Comparison of ENCODE assay signal across 8 cellular contexts in genomic region chr11:47177229-47177845, GRCh38. TPM values are rescaled to one million over a fixed set of nuclear protein-coding genes. Genes with fewer than 3 reads are reported as not detected.
DNase-seq lines count a peak whose midpoint lies in the region; ATAC-seq, FAIRE-seq and TF ChIP-seq lines count a peak whose summit lies in the region.

No MANE protein-coding gene starts in this region.

- H2AFZ ChIP-seq in endothelial cell of umbilical vein (ENCODE audit: low read depth, low read length) = peak overlapping the region; percentile 61

- peaks cover 0 to 2% (median 1%) of the 10 kb centered on the region in 3 donors for H3K27me3 Mint-ChIP-seq in CD14-positive monocyte (ENCODE audit: low read depth in 3 of 3)
- H3K27me3 Mint-ChIP-seq in activated CD4-positive, alpha-beta memory T cell treated with anti-CD3 and anti-CD28 coated beads, Interleukin-2, amount 10 ng/mL, durations not matched to agents 7 days and 5 days = no peaks in the 10 kb centered on the region

- no TSS peak for BruUV-seq in endothelial cell of umbilical vein (replicated peaks; lab: Mats Ljungman, UMichigan)

- H3K27me3 ChIP-seq in endothelial cell of umbilical vein (ENCODE audit: control insufficient read depth in 2 of 2, insufficient read depth in 2 of 2, low read length in 2 of 2) (no peaks in the 10 kb centered on the region), mononuclear cell (ENCODE audit: insufficient read depth, low read length) (no peaks in the 10 kb centered on the region)

- H3K4me3 Mint-ChIP-seq in CD14-positive monocyte = peak overlapping the region; percentile 95 to 96
- H3K4me3 Mint-ChIP-seq in activated CD4-positive, alpha-beta memory T cell treated with anti-CD3 and anti-CD28 coated beads, Interleukin-2, amount 10 ng/mL, durations not matched to agents 7 days and 5 days = peak overlapping the region; percentile 94

- H3K9me3 Mint-ChIP-seq in CD14-positive monocyte = peaks cover 0 to 2% (median 0%) of the 10 kb centered on the region in 7 donors
- no peaks in the 10 kb centered on the region for H3K9me3 Mint-ChIP-seq in activated CD4-positive, alpha-beta memory T cell treated with anti-CD3 and anti-CD28 coated beads, Interleukin-2, amount 10 ng/mL, durations not matched to agents 7 days and 5 days

- dilution Hi-C loops in endothelial cell of umbilical vein (cut with MboI; ENCODE audit: extremely low pct_ligation_motif_present, low sequenced_read_pairs) = no loop called here

- intact Hi-C loops in CD14-positive monocyte (cut with micrococcal nuclease) (loop anchor here (2.0 to 10.0 kb wide), 5 partner anchors 40 to 560 kb away; partner anchors contain the start of genes ARHGAP1 (in 1 of the 2), ATG13 (in 1 of the 2), HARBI1 (in 1 of the 2) and PSMC3 (in 1 of the 2)), endothelial cell of umbilical vein (cut with micrococcal nuclease) (loop anchor here (1.0 kb wide), 6 partner anchors 8 to 231 kb away; partner anchors contain the start of genes DDB2 and SLC39A13)

- H3K9ac ChIP-seq in endothelial cell of umbilical vein (replicated peaks; ENCODE audit: extremely low read depth, insufficient read depth, low read length) = peak overlapping the region; percentile 59

- POLR2A ChIA-PET in activated CD4-positive, alpha-beta memory T cell treated with anti-CD3 and anti-CD28 coated beads, Interleukin-2, amount 10 ng/mL, durations not matched to agents 7 days and 5 days (lab: Charles Lee) = interaction anchor here (0.7 to 10.3 kb wide), 8 partner anchors 10 to 96 kb away, joined by 3 to 124 read pairs (median 4); partner anchors contain the start of genes ACP2, DDB2, MADD and PACSIN3
- POLR2A ChIA-PET in endothelial cell of umbilical vein (lab: Charles Lee) = no interaction called here

- H3K4me3 ChIP-seq in endothelial cell of umbilical vein (replicated peaks in 1 of 3; ENCODE audit: insufficient read depth in 1 of 3, low read depth in 1 of 3, low read length in 3 of 3) (peak overlapping the region; percentile 37 to 60 (median 57)), mononuclear cell (ENCODE audit: low read length) (peak overlapping the region; percentile 99)

- peak; percentile 81 for TF ChIP-seq CTCF in CD14-positive monocyte (IDR thresholded peaks at IDR 0.05)
- TF ChIP-seq CTCF in endothelial cell of umbilical vein (IDR thresholded peaks at IDR 0.05; ENCODE audit: extremely low read depth in 1 of 2, insufficient read depth in 1 of 2, low read depth in 1 of 2, low read length in 2 of 2) = peak; percentile 67 to 69

- H3K9me1 ChIP-seq in endothelial cell of umbilical vein (replicated peaks; ENCODE audit: control insufficient read depth, extremely low read depth, insufficient read depth, low read length) = no peaks in the 10 kb centered on the region

- H4K20me1 ChIP-seq in endothelial cell of umbilical vein (replicated peaks; ENCODE audit: control insufficient read depth, extremely low read depth, insufficient read depth, low read length) = no peaks in the 10 kb centered on the region

- H3K4me2 ChIP-seq in endothelial cell of umbilical vein (ENCODE audit: insufficient read depth, low read length) = peak overlapping the region; percentile 84

- FAIRE-seq in endothelial cell of umbilical vein (lab: Jason Lieb, UNC) = peak; percentile 96

- peaks cover 13% of the 10 kb centered on the region for H3K4me1 ChIP-seq in endothelial cell of umbilical vein (ENCODE audit: control insufficient read depth, extremely low read depth, insufficient read depth, low read length)
- peaks cover 36% of the 10 kb centered on the region for H3K4me1 ChIP-seq in mononuclear cell (ENCODE audit: insufficient read depth, low read length)

- ATAC-seq in GM19043 (IDR thresholded peaks at IDR 0.05; ENCODE audit: low read depth, unreplicated experiment) = peak; percentile 38
- peak; percentile 54 for ATAC-seq in HG03432 (IDR thresholded peaks at IDR 0.05; ENCODE audit: unreplicated experiment)

- peaks cover 18 to 30% of the 10 kb centered on the region in 2 donors for H3K36me3 Mint-ChIP-seq in CD14-positive monocyte
- peaks cover 24% of the 10 kb centered on the region for H3K36me3 Mint-ChIP-seq in activated CD4-positive, alpha-beta memory T cell treated with anti-CD3 and anti-CD28 coated beads, Interleukin-2, amount 10 ng/mL, durations not matched to agents 7 days and 5 days (ENCODE audit: low read depth)

- no peak for TF ChIP-seq POLR2A in endothelial cell of umbilical vein (IDR thresholded peaks at IDR 0.05; ENCODE audit: low read depth, low read length)

- H3K27ac Mint-ChIP-seq in CD14-positive monocyte = peak overlapping the region; percentile 95 to 99 (median 98)
- H3K27ac Mint-ChIP-seq in activated CD4-positive, alpha-beta memory T cell treated with anti-CD3 and anti-CD28 coated beads, Interleukin-2, amount 10 ng/mL, durations not matched to agents 7 days and 5 days = peak overlapping the region; percentile 98

- CTCF ChIA-PET in activated CD4-positive, alpha-beta memory T cell treated with anti-CD3 and anti-CD28 coated beads, Interleukin-2, amount 10 ng/mL, durations not matched to agents 7 days and 5 days (lab: Charles Lee) = interaction anchor here (0.8 to 4.8 kb wide), 11 partner anchors 10 to 235 kb away, joined by 3 to 38 read pairs (median 3); partner anchors contain the start of genes ACP2, DDB2 and PACSIN3
- CTCF ChIA-PET in endothelial cell of umbilical vein (lab: Charles Lee) = interaction anchor here (0.9 to 5.3 kb wide), 7 partner anchors 10 to 176 kb away, joined by 3 to 67 read pairs (median 5); partner anchors contain the start of genes ACP2, MYBPC3, NR1H3 and PACSIN3

- peaks cover 22% of the 10 kb centered on the region for H3K4me1 Mint-ChIP-seq in CD14-positive monocyte
- peaks cover 43% of the 10 kb centered on the region for H3K4me1 Mint-ChIP-seq in activated CD4-positive, alpha-beta memory T cell treated with anti-CD3 and anti-CD28 coated beads, Interleukin-2, amount 10 ng/mL, durations not matched to agents 7 days and 5 days

- H3K79me2 ChIP-seq in endothelial cell of umbilical vein (ENCODE audit: control insufficient read depth, insufficient read depth, low read length) = peaks cover 39% of the 10 kb centered on the region

- H3K9me3 ChIP-seq in endothelial cell of umbilical vein (replicated peaks; ENCODE audit: control insufficient read depth, insufficient read depth, low read length) (no peaks in the 10 kb centered on the region), mononuclear cell (ENCODE audit: low read depth, low read length) (no peaks in the 10 kb centered on the region)

- DNase-seq in CD14-positive monocyte (ENCODE audit: low spot score) (peak; percentile 62), NCI-H748 treated with DMSO at 0.1 percent for 48 hours (lab: John Stamatoyannopoulos, UW) (peak; percentile 78), endothelial cell of umbilical vein (ENCODE audit: low read depth, low spot score) (peak; percentile 84)
- peak; percentile 80 for DNase-seq in activated CD4-positive, alpha-beta memory T cell treated with anti-CD3 and anti-CD28 coated beads, Interleukin-2, amount 10 ng/mL, durations not matched to agents 7 days and 5 days
- DNase-seq in stimulated activated CD8-positive, alpha-beta memory T cell treated with anti-CD3 and anti-CD28 coated beads, Interleukin-7, amount 100 ng/mL, for 4 hours (ENCODE audit: low read depth in 2 of 2) = peak; percentile 58 to 72

- peaks cover 5 to 25% of the 10 kb centered on the region in 2 experiments for H3K36me3 ChIP-seq in endothelial cell of umbilical vein (ENCODE audit: control insufficient read depth in 2 of 2, extremely low read depth in 1 of 2, insufficient read depth in 2 of 2, low read length in 2 of 2)

- H3K27ac ChIP-seq in endothelial cell of umbilical vein (ENCODE audit: insufficient read depth, low read depth, low read length) = peak overlapping the region; percentile 61

RNA-seq across cellular contexts. Expression of gene ARFGAP2, which starts 0.7 kb away (rescaled TPM):
- polyA plus RNA-seq in CD14-positive monocyte = 10 to 100 TPM; 59.7 to 61.0 TPM
- total RNA-seq in activated CD4-positive, alpha-beta memory T cell treated with anti-CD3 and anti-CD28 coated beads, Interleukin-2, amount 10 ng/mL, durations not matched to agents 7 days and 5 days = 10 to 100 TPM; 82.0 to 85.7 TPM
- 78.9 and 84.3 TPM in 2 replicates for total RNA-seq in endothelial cell of umbilical vein
- 101 and 108 TPM in 2 replicates for polyA plus RNA-seq in endothelial cell of umbilical vein
- 66.2 and 77.5 TPM in 2 replicates for polyA plus RNA-seq in endothelial cell of umbilical vein (2011; cell fraction: cytosol; rRNA removed)
- 210 and 239 TPM in 2 replicates for polyA plus RNA-seq in endothelial cell of umbilical vein (2011; cell fraction: nucleus; rRNA removed)
- polyA plus RNA-seq in endothelial cell of umbilical vein (2012) = 45.1 and 70.9 TPM in 2 replicates
- 111 and 135 TPM in 2 replicates for polyA minus RNA-seq in endothelial cell of umbilical vein
- 35.0 TPM for polyA minus RNA-seq in endothelial cell of umbilical vein (2011; cell fraction: cytosol; rRNA and poly(A)+ RNA removed)
- polyA minus RNA-seq in endothelial cell of umbilical vein (2011; cell fraction: nucleus; rRNA and poly(A)+ RNA removed) = 143 and 150 TPM in 2 replicates
- 182 TPM for total RNA-seq in mononuclear cell

RNA-seq across cellular contexts. Expression of gene PACSIN3, which starts 8.9 kb away (rescaled TPM):
- polyA plus RNA-seq in CD14-positive monocyte = not detected
- total RNA-seq in activated CD4-positive, alpha-beta memory T cell treated with anti-CD3 and anti-CD28 coated beads, Interleukin-2, amount 10 ng/mL, durations not matched to agents 7 days and 5 days = 1 to 10 TPM in 1 of 2 experiments, under 1 TPM in 1; 0.91 to 1.2 TPM
- 27.2 and 29.0 TPM in 2 replicates for total RNA-seq in endothelial cell of umbilical vein
- 14.7 and 15.2 TPM in 2 replicates for polyA plus RNA-seq in endothelial cell of umbilical vein
- 16.3 and 20.6 TPM in 2 replicates for polyA plus RNA-seq in endothelial cell of umbilical vein (2011; cell fraction: cytosol; rRNA removed)
- 16.6 and 18.6 TPM in 2 replicates for polyA plus RNA-seq in endothelial cell of umbilical vein (2011; cell fraction: nucleus; rRNA removed)
- 16.3 and 27.6 TPM in 2 replicates for polyA plus RNA-seq in endothelial cell of umbilical vein (2012)
- 7.5 and 11.2 TPM in 2 replicates for polyA minus RNA-seq in endothelial cell of umbilical vein
- 129 TPM for polyA minus RNA-seq in endothelial cell of umbilical vein (2011; cell fraction: cytosol; rRNA and poly(A)+ RNA removed)
- 8.0 and 10.8 TPM in 2 replicates for polyA minus RNA-seq in endothelial cell of umbilical vein (2011; cell fraction: nucleus; rRNA and poly(A)+ RNA removed)
- total RNA-seq in mononuclear cell = not detected

RNA-seq across cellular contexts. Expression of gene DDB2, which starts 37.4 kb away (rescaled TPM):
- polyA plus RNA-seq in CD14-positive monocyte (1 to 10 TPM; 5.9 to 9.0 TPM), endothelial cell of umbilical vein (86.1 and 96.6 TPM in 2 replicates)
- 100 to 1,000 TPM; 159 to 163 TPM for total RNA-seq in activated CD4-positive, alpha-beta memory T cell treated with anti-CD3 and anti-CD28 coated beads, Interleukin-2, amount 10 ng/mL, durations not matched to agents 7 days and 5 days
- total RNA-seq in endothelial cell of umbilical vein (92.4 and 112 TPM in 2 replicates), mononuclear cell (21.8 TPM)
- polyA plus RNA-seq in endothelial cell of umbilical vein (2011; cell fraction: cytosol; rRNA removed) = 70.3 and 77.1 TPM in 2 replicates
- 234 and 235 TPM in 2 replicates for polyA plus RNA-seq in endothelial cell of umbilical vein (2011; cell fraction: nucleus; rRNA removed)
- 93.7 and 116 TPM in 2 replicates for polyA plus RNA-seq in endothelial cell of umbilical vein (2012)
- polyA minus RNA-seq in endothelial cell of umbilical vein = 72.1 and 77.4 TPM in 2 replicates
- 45.6 TPM for polyA minus RNA-seq in endothelial cell of umbilical vein (2011; cell fraction: cytosol; rRNA and poly(A)+ RNA removed)
- 58.0 and 75.8 TPM in 2 replicates for polyA minus RNA-seq in endothelial cell of umbilical vein (2011; cell fraction: nucleus; rRNA and poly(A)+ RNA removed)

Comparison
In these comparisons a context has a peak if more than half of its experiments do, and no peak if none do; other contexts are left out.
1. Peak in every context shown above with its lines: DNase-seq, ATAC-seq, H3K4me3 ChIP-seq and H3K27ac ChIP-seq.
2. RNA of gene PACSIN3, which starts 8.9 kb away (total RNA-seq): 27.2 to 29.0 TPM in endothelial cell of umbilical vein; 0.91 to 1.2 TPM in activated CD4-positive, alpha-beta memory T cell treated with anti-CD3 and anti-CD28 coated beads, Interleukin-2, amount 10 ng/mL, durations not matched to agents 7 days and 5 days and not detected in mononuclear cell (single experiment); every median in the first group is over 10 times any median in the second.